Comparison of ENCODE assay signal across 1 cellular context in genomic region chr19:3721131-3721899, GRCh38.
A peak's percentile ranks its signal among the peaks of the same experiment; 100 is the strongest.
TF ChIP-seq lines count a peak whose summit lies in the region.

No MANE protein-coding gene starts in this region.

TF ChIP-seq in GM12878, 131 proteins besides CTCF, POLR2A, EP300 and RAD21 (continued from another document):
- TF ChIP-seq ETV6 (conservative IDR thresholded peaks at IDR 0.05 in 1 of 2, IDR thresholded peaks at IDR 0.05 in 1 of 2; ENCODE audit: borderline replicate concordance in 1 of 2, low read depth in 1 of 2) (no peak), SIN3A (IDR thresholded peaks at IDR 0.05; ENCODE audit: low read depth, low read length) (no peak), PAX8 (IDR thresholded peaks at IDR 0.05) (no peak), ZBTB11 (CRISPR knock-in tag; IDR thresholded peaks at IDR 0.05) (no peak), NRF1 (conservative IDR thresholded peaks at IDR 0.05; ENCODE audit: low read depth, low read length) (no peak), BHLHE40 (IDR thresholded peaks at IDR 0.05; ENCODE audit: borderline replicate concordance in 1 of 2, low read depth in 2 of 2, low read length in 1 of 2) (peak in 1 of 2 experiments; percentile 30; a peak in 1 of 4 replicates), SPI1 (IDR thresholded peaks at IDR 0.05; ENCODE audit: borderline replicate concordance, insufficient read depth, low read depth, low read length) (no peak), CREM (IDR thresholded peaks at IDR 0.05; ENCODE audit: low read depth) (0 out of 2 replicates have a peak, but pooled peaks have one; percentile 23), SRF (IDR thresholded peaks at IDR 0.05; ENCODE audit: low read depth in 2 of 2, low read length in 2 of 2) (0 out of 4 replicates have a peak, but pooled peaks of 1 of the 2 experiments have one; percentile 33), KLF5 (IDR thresholded peaks at IDR 0.05; ENCODE audit: partially characterized antibody) (peak; percentile 74), CHD1 (IDR thresholded peaks at IDR 0.05; ENCODE audit: low read depth, low read length) (no peak), CBX5 (IDR thresholded peaks at IDR 0.05; ENCODE audit: low read depth) (0 out of 2 replicates have a peak, but pooled peaks have one; percentile 66), CEBPB (IDR thresholded peaks at IDR 0.05; ENCODE audit: borderline replicate concordance in 1 of 2, low read depth in 2 of 2, low read length in 2 of 2) (no peak), PKNOX1 (IDR thresholded peaks at IDR 0.05) (peak; percentile 34; the same call in 1 of the 2 replicates), NR2F1 (conservative IDR thresholded peaks at IDR 0.05) (peak; percentile 61), BACH1 (IDR thresholded peaks at IDR 0.05; ENCODE audit: borderline replicate concordance) (0 out of 2 replicates have a peak, but pooled peaks have one; percentile 30), MAX (IDR thresholded peaks at IDR 0.05; ENCODE audit: low read depth, low read length) (no peak), CUX1 (IDR thresholded peaks at IDR 0.05; ENCODE audit: insufficient replicate concordance, low read depth, low read length) (no peak)
- TF ChIP-seq, protein P1, sequence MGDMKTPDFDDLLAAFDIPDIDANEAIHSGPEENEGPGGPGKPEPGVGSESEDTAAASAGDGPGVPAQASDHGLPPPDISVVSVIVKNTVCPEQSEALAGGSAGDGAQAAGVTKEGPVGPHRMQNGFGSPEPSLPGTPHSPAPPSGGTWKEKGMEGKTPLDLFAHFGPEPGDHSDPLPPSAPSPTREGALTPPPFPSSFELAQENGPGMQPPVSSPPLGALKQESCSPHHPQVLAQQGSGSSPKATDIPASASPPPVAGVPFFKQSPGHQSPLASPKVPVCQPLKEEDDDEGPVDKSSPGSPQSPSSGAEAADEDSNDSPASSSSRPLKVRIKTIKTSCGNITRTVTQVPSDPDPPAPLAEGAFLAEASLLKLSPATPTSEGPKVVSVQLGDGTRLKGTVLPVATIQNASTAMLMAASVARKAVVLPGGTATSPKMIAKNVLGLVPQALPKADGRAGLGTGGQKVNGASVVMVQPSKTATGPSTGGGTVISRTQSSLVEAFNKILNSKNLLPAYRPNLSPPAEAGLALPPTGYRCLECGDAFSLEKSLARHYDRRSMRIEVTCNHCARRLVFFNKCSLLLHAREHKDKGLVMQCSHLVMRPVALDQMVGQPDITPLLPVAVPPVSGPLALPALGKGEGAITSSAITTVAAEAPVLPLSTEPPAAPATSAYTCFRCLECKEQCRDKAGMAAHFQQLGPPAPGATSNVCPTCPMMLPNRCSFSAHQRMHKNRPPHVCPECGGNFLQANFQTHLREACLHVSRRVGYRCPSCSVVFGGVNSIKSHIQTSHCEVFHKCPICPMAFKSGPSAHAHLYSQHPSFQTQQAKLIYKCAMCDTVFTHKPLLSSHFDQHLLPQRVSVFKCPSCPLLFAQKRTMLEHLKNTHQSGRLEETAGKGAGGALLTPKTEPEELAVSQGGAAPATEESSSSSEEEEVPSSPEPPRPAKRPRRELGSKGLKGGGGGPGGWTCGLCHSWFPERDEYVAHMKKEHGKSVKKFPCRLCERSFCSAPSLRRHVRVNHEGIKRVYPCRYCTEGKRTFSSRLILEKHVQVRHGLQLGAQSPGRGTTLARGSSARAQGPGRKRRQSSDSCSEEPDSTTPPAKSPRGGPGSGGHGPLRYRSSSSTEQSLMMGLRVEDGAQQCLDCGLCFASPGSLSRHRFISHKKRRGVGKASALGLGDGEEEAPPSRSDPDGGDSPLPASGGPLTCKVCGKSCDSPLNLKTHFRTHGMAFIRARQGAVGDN (IDR thresholded peaks at IDR 0.05), result no peak
TF ChIP-seq in GM12878: peak in this region for 29.
